22 cellular contexts compared by ENCODE assay signal in genomic region chr11:120748485-120748814, GRCh38.
DNase-seq lines count a peak whose midpoint lies in the region; ATAC-seq and TF ChIP-seq lines count a peak whose summit lies in the region.
"Had no signal": no experiment of that assay in that cellular context is flagged by ENCODE, and none has a peak within 500 bp of the region (broad histone marks: within the 10 kb centered on the region; RNA-seq: fewer than 3 reads in every experiment).

No MANE protein-coding gene starts in this region.

- no peaks in the 10 kb centered on the region for H3K9me3 ChIP-seq in HEK293 (ENCODE audit: control insufficient read depth, insufficient read depth, low read depth, low read length)
- no peaks in the 10 kb centered on the region for H3K9me3 ChIP-seq in smooth muscle cell (replicated peaks; ENCODE audit: low read depth)
- H3K9me3 ChIP-seq: heart right ventricle, psoas muscle had no signal

- H3K9ac ChIP-seq in smooth muscle cell (ENCODE audit: low read depth): no peak overlapping the region

- H3K79me2 ChIP-seq in smooth muscle cell (ENCODE audit: low read depth): no peaks in the 10 kb centered on the region

- peak; percentile 4 for ATAC-seq in esophagus mucosa
- ATAC-seq: PC-3, psoas muscle had no signal

- intact Hi-C loops in activated T-helper 1 cell treated with anti-CD3 and anti-CD28 coated beads, Interleukin-12 subunit alpha, Interleukin-12 subunit beta, Interleukin-2, Interleukin-4 antibody, amounts not matched to agents 30 ng/mL and 10 ng/mL and 1 ng/mL, durations not matched to agents 14 hours and 24 hours and 36 hours (cut with micrococcal nuclease): no loop called here

- H4K20me1 ChIP-seq in smooth muscle cell (ENCODE audit: low read depth): no peaks in the 10 kb centered on the region

- no peaks in the 10 kb centered on the region for H3F3A ChIP-seq in smooth muscle cell (ENCODE audit: low read depth)

- DNase-seq in NCI-H1436 (lab: John Stamatoyannopoulos, UW): peak; percentile 21
- DNase-seq in NCI-H1436 treated with DMSO at 0.1 percent for 48 hours (lab: John Stamatoyannopoulos, UW): no peak
- DNase-seq in NCI-H526 treated with DMSO at 0.1 percent for 48 hours (lab: John Stamatoyannopoulos, UW): peak; percentile 51
- DNase-seq in stimulated activated CD8-positive, alpha-beta memory T cell treated with anti-CD3 and anti-CD28 coated beads, Interleukin-4, amount 100 ng/mL, for 48 hours: no peak
- no peak for DNase-seq in activated T-helper 1 cell treated with anti-CD3 and anti-CD28 coated beads, Interleukin-12 subunit alpha, Interleukin-12 subunit beta, Interleukin-2, Interleukin-4 antibody, amounts not matched to agents 30 ng/mL and 10 ng/mL and 1 ng/mL, durations not matched to agents 14 hours and 24 hours and 36 hours (ENCODE audit: low spot score)
- no peak for DNase-seq in smooth muscle cell (lab: John Stamatoyannopoulos, UW; ENCODE audit: unreplicated experiment)
- DNase-seq: 8988T; activated CD4-positive, alpha-beta memory T cell treated with anti-CD3 and anti-CD28 coated beads, Interleukin-2, amount 10 ng/mL, durations not matched to agents 7 days and 5 days; activated gamma-delta T cell; AML-193; effector CD4-positive, alpha-beta T cell; erythroblast; foreskin fibroblast; heart right ventricle; Kasumi-1; NCI-H2107; NCI-H774; PC-3; psoas muscle had no signal

- 74% methylated on average over 3 of the region's 3 CpGs for WGBS in smooth muscle cell (ENCODE audit: low lambda C conversion rate)

- H3K27ac Mint-ChIP-seq in activated T-helper 1 cell treated with anti-CD3 and anti-CD28 coated beads, Interleukin-12 subunit alpha, Interleukin-12 subunit beta, Interleukin-2, Interleukin-4 antibody, amounts not matched to agents 30 ng/mL and 10 ng/mL and 1 ng/mL, durations not matched to agents 14 hours and 24 hours and 36 hours: no peak overlapping the region
- H3K27ac Mint-ChIP-seq: activated CD4-positive, alpha-beta memory T cell treated with anti-CD3 and anti-CD28 coated beads, Interleukin-2, amount 10 ng/mL, durations not matched to agents 7 days and 5 days; type B pancreatic cell had no signal

- H3K4me1 Mint-ChIP-seq in activated T-helper 1 cell treated with anti-CD3 and anti-CD28 coated beads, Interleukin-12 subunit alpha, Interleukin-12 subunit beta, Interleukin-2, Interleukin-4 antibody, amounts not matched to agents 30 ng/mL and 10 ng/mL and 1 ng/mL, durations not matched to agents 14 hours and 24 hours and 36 hours (ENCODE audit: low read depth): no peaks in the 10 kb centered on the region
- H3K4me1 Mint-ChIP-seq: activated CD4-positive, alpha-beta memory T cell treated with anti-CD3 and anti-CD28 coated beads, Interleukin-2, amount 10 ng/mL, durations not matched to agents 7 days and 5 days had no signal

- CTCF ChIA-PET in HEK293 (lab: Yijun Ruan, JAX): interaction anchor here (0.7 to 1.0 kb wide), 2 partner anchors 37 to 561 kb away, joined by 3 to 4 read pairs; no protein-coding TSS in a partner anchor

- no peak overlapping the region for H2AFZ ChIP-seq in smooth muscle cell (ENCODE audit: low read depth)

- no peak overlapping the region for H3K4me3 ChIP-seq in HEK293 (ENCODE audit: low read depth, low read length)
- H3K4me3 ChIP-seq in smooth muscle cell: no peak overlapping the region
- H3K4me3 ChIP-seq: heart right ventricle, psoas muscle had no signal

- H3K4me1 ChIP-seq in HEK293 (ENCODE audit: control insufficient read depth, insufficient read depth, low read length) (peaks cover 4% of the 10 kb centered on the region; the same call in 1 of the 2 replicates), smooth muscle cell (ENCODE audit: low read depth) (peaks cover 4% of the 10 kb centered on the region)
- H3K4me1 ChIP-seq: psoas muscle had no signal

- H3K4me2 ChIP-seq in smooth muscle cell: no peak overlapping the region

- TF ChIP-seq CTCF in HEK293 (tag by site-specific recombination; IDR thresholded peaks at IDR 0.05) (no peak), smooth muscle cell (IDR thresholded peaks at IDR 0.05; ENCODE audit: borderline replicate concordance, insufficient read depth, poor library complexity, severe bottlenecking) (no peak)

- no peaks in the 10 kb centered on the region for H3K36me3 Mint-ChIP-seq in activated T-helper 1 cell treated with anti-CD3 and anti-CD28 coated beads, Interleukin-12 subunit alpha, Interleukin-12 subunit beta, Interleukin-2, Interleukin-4 antibody, amounts not matched to agents 30 ng/mL and 10 ng/mL and 1 ng/mL, durations not matched to agents 14 hours and 24 hours and 36 hours (ENCODE audit: low read depth)
- H3K36me3 Mint-ChIP-seq: type B pancreatic cell had no signal

- peaks cover 57% of the 10 kb centered on the region for H3K27me3 ChIP-seq in smooth muscle cell (ENCODE audit: low read depth)

- no peaks in the 10 kb centered on the region for H3K9me3 Mint-ChIP-seq in activated T-helper 1 cell treated with anti-CD3 and anti-CD28 coated beads, Interleukin-12 subunit alpha, Interleukin-12 subunit beta, Interleukin-2, Interleukin-4 antibody, amounts not matched to agents 30 ng/mL and 10 ng/mL and 1 ng/mL, durations not matched to agents 14 hours and 24 hours and 36 hours
- H3K9me3 Mint-ChIP-seq: activated CD4-positive, alpha-beta memory T cell treated with anti-CD3 and anti-CD28 coated beads, Interleukin-2, amount 10 ng/mL, durations not matched to agents 7 days and 5 days; type B pancreatic cell had no signal

- POLR2A ChIA-PET in HEK293 (lab: Yijun Ruan, JAX): no interaction called here

- no peak overlapping the region for H3K4me3 Mint-ChIP-seq in activated T-helper 1 cell treated with anti-CD3 and anti-CD28 coated beads, Interleukin-12 subunit alpha, Interleukin-12 subunit beta, Interleukin-2, Interleukin-4 antibody, amounts not matched to agents 30 ng/mL and 10 ng/mL and 1 ng/mL, durations not matched to agents 14 hours and 24 hours and 36 hours
- H3K4me3 Mint-ChIP-seq: activated CD4-positive, alpha-beta memory T cell treated with anti-CD3 and anti-CD28 coated beads, Interleukin-2, amount 10 ng/mL, durations not matched to agents 7 days and 5 days; type B pancreatic cell had no signal

- no peaks in the 10 kb centered on the region for H3K36me3 ChIP-seq in HEK293 (ENCODE audit: control insufficient read depth in 2 of 2, insufficient read depth in 1 of 2, low read length in 2 of 2)
- no peaks in the 10 kb centered on the region for H3K36me3 ChIP-seq in smooth muscle cell (ENCODE audit: low read depth)
- H3K36me3 ChIP-seq: heart right ventricle had no signal

- H3K27me3 Mint-ChIP-seq in activated T-helper 1 cell treated with anti-CD3 and anti-CD28 coated beads, Interleukin-12 subunit alpha, Interleukin-12 subunit beta, Interleukin-2, Interleukin-4 antibody, amounts not matched to agents 30 ng/mL and 10 ng/mL and 1 ng/mL, durations not matched to agents 14 hours and 24 hours and 36 hours (ENCODE audit: insufficient read depth): peaks cover 2% of the 10 kb centered on the region

- H3K27ac ChIP-seq in HEK293 (ENCODE audit: extremely low read depth, low read depth, low read length): no peak overlapping the region
- H3K27ac ChIP-seq in smooth muscle cell (ENCODE audit: low read depth): no peak overlapping the region
- H3K27ac ChIP-seq: heart right ventricle, psoas muscle had no signal

TF ChIP-seq in HEK293, 187 proteins besides CTCF, POLR2A, EP300 and RAD21:
- TF ChIP-seq OVOL3 (tag by site-specific recombination; IDR thresholded peaks at IDR 0.05) (no peak), ZNF341 (tag by site-specific recombination; IDR thresholded peaks at IDR 0.05; ENCODE audit: low read depth) (0 out of 2 replicates have a peak, but pooled peaks have one; percentile 0)

Comparison
In these comparisons a context has a peak if more than half of its experiments do, and no peak if none do; other contexts are left out.
1. DNase-seq: peak in NCI-H1436 (single experiment) and NCI-H526 treated with DMSO at 0.1 percent for 48 hours (single experiment); none in NCI-H1436 treated with DMSO at 0.1 percent for 48 hours (single experiment), stimulated activated CD8-positive, alpha-beta memory T cell treated with anti-CD3 and anti-CD28 coated beads, Interleukin-4, amount 100 ng/mL, for 48 hours (single experiment), activated T-helper 1 cell treated with anti-CD3 and anti-CD28 coated beads, Interleukin-12 subunit alpha, Interleukin-12 subunit beta, Interleukin-2, Interleukin-4 antibody, amounts not matched to agents 30 ng/mL and 10 ng/mL and 1 ng/mL, durations not matched to agents 14 hours and 24 hours and 36 hours (single experiment) and smooth muscle cell (single experiment).